In genomic region chr21:45539046-45539795, GRCh38 we compare ENCODE assay signal across 12 cellular contexts. TPM values are rescaled to one million over a fixed set of nuclear protein-coding genes. Genes with fewer than 3 reads are reported as not detected.
DNase-seq lines count a peak whose midpoint lies in the region; ATAC-seq and TF ChIP-seq lines count a peak whose summit lies in the region.
"Had no signal": no experiment of that assay in that cellular context is flagged by ENCODE, and none has a peak within 500 bp of the region (broad histone marks: within the 10 kb centered on the region; RNA-seq: fewer than 3 reads in every experiment).

No MANE protein-coding gene starts in this region.

- intact Hi-C loops in CD4-positive, alpha-beta T cell (cut with DNase I, micrococcal nuclease) = no loop called here
- intact Hi-C loops in left cardiac atrium (cut with DNase I) = no loop called here
- intact Hi-C loops in sciatic nerve (cut with DNase I) = loop anchor here (10.0 kb wide), 1 partner anchor 54 kb away; no protein-coding TSS in a partner anchor

- H3K4me1 Mint-ChIP-seq in CD4-positive, alpha-beta T cell (ENCODE audit: low read depth) = peaks cover 17% of the 10 kb centered on the region
- peaks cover 7% of the 10 kb centered on the region for H3K4me1 Mint-ChIP-seq in T-helper 17 cell

- in situ Hi-C loops in brain microvascular endothelial cell (cut with HindIII; ENCODE audit: low pct_ligation_motif_present, low sequenced_read_pairs) = no loop called here

- ATAC-seq in CD4-positive, alpha-beta T cell (ENCODE audit: poor library complexity) = no peak
- no peak for ATAC-seq in T-helper 17 cell
- ATAC-seq in left cardiac atrium = no peak
- no peak for ATAC-seq in sciatic nerve
- ATAC-seq in GM18498 (IDR thresholded peaks at IDR 0.05; ENCODE audit: unreplicated experiment) = no peak
- ATAC-seq: SK-N-SH treated with all-trans-retinoic acid at 6 μM for 48 hours had no signal

- POLR2A ChIA-PET in CD4-positive, alpha-beta T cell (lab: Charles Lee) = no interaction called here

- no peak overlapping the region for H3K27ac ChIP-seq in CD4-positive, alpha-beta T cell (ENCODE audit: low read depth, low read length)
- no peak overlapping the region for H3K27ac ChIP-seq in brain microvascular endothelial cell

- no peak overlapping the region for H3K4me3 ChIP-seq in brain microvascular endothelial cell (ENCODE audit: low read depth, low read length)

- TF ChIP-seq CTCF in CD4-positive, alpha-beta T cell (IDR thresholded peaks at IDR 0.05) = no peak
- TF ChIP-seq CTCF in brain microvascular endothelial cell (IDR thresholded peaks at IDR 0.05; ENCODE audit: low read depth, low read length, missing control alignments) = no peak

- H3K36me3 ChIP-seq in brain microvascular endothelial cell (replicated peaks) = no peaks in the 10 kb centered on the region

- peaks cover 4% of the 10 kb centered on the region for H3K36me3 Mint-ChIP-seq in CD4-positive, alpha-beta T cell (ENCODE audit: low read depth)
- H3K36me3 Mint-ChIP-seq in T-helper 17 cell (ENCODE audit: low read depth) = no peaks in the 10 kb centered on the region

- CTCF ChIA-PET in CD4-positive, alpha-beta T cell (lab: Charles Lee) = no interaction called here

- H3K27me3 Mint-ChIP-seq in CD4-positive, alpha-beta T cell = no peaks in the 10 kb centered on the region
- no peaks in the 10 kb centered on the region for H3K27me3 Mint-ChIP-seq in T-helper 17 cell
- H3K27me3 Mint-ChIP-seq: brain had no signal

- peak in 1 of 10 experiments; percentile 29 for DNase-seq in CD4-positive, alpha-beta T cell
- DNase-seq in T-helper 17 cell (peak in 2 of 3 donors; percentile 5 to 8), left cardiac atrium (peak; percentile 24), sciatic nerve (ENCODE audit: low spot score) (peak; percentile 54), brain microvascular endothelial cell (no peak), NCI-H748 treated with DMSO at 0.1 percent for 48 hours (lab: John Stamatoyannopoulos, UW) (no peak), SIG-M5 treated with dmso at 0.1 percent for 504 hours (lab: John Stamatoyannopoulos, UW; ENCODE audit: unreplicated experiment) (no peak)
- DNase-seq: Calu3, NCI-H1694 had no signal

- H3K4me3 Mint-ChIP-seq in CD4-positive, alpha-beta T cell = peak overlapping the region; percentile 86
- H3K4me3 Mint-ChIP-seq in T-helper 17 cell = no peak overlapping the region

- H3K27me3 ChIP-seq in CD4-positive, alpha-beta T cell (ENCODE audit: control insufficient read depth, insufficient read depth, low read length) = no peaks in the 10 kb centered on the region
- H3K27me3 ChIP-seq in brain microvascular endothelial cell (replicated peaks) = no peaks in the 10 kb centered on the region

- H3K27ac Mint-ChIP-seq in CD4-positive, alpha-beta T cell = peak overlapping the region; percentile 20
- no peak overlapping the region for H3K27ac Mint-ChIP-seq in T-helper 17 cell

- H3K9me3 Mint-ChIP-seq in CD4-positive, alpha-beta T cell = no peaks in the 10 kb centered on the region

- H3K9me3 ChIP-seq in CD4-positive, alpha-beta T cell (ENCODE audit: control insufficient read depth, low read length) = no peaks in the 10 kb centered on the region
- no peaks in the 10 kb centered on the region for H3K9me3 ChIP-seq in T-helper 17 cell (ENCODE audit: control insufficient read depth, low read length, poor library complexity, severe bottlenecking)

RNA-seq across cellular contexts. Expression of gene SLC19A1, which starts 3.0 kb away (rescaled TPM):
- total RNA-seq in CD4-positive, alpha-beta T cell = 10 to 100 TPM; 11.5 to 12.0 TPM
- total RNA-seq in T-helper 17 cell (10 to 100 TPM; 10.8 to 13.7 TPM), left cardiac atrium (1 to 10 TPM; 5.4 to 8.6 TPM), sciatic nerve (10.2 TPM)

Comparison
In these comparisons a context has a peak if more than half of its experiments do, and no peak if none do; other contexts are left out.
1. DNase-seq: peak in T-helper 17 cell (2 of 3), left cardiac atrium (single experiment) and sciatic nerve (single experiment); none in brain microvascular endothelial cell (single experiment), NCI-H748 treated with DMSO at 0.1 percent for 48 hours (single experiment) and SIG-M5 treated with dmso at 0.1 percent for 504 hours (single experiment).